ENCODE assay signal across 22 cellular contexts in the genomic region with DNA sequence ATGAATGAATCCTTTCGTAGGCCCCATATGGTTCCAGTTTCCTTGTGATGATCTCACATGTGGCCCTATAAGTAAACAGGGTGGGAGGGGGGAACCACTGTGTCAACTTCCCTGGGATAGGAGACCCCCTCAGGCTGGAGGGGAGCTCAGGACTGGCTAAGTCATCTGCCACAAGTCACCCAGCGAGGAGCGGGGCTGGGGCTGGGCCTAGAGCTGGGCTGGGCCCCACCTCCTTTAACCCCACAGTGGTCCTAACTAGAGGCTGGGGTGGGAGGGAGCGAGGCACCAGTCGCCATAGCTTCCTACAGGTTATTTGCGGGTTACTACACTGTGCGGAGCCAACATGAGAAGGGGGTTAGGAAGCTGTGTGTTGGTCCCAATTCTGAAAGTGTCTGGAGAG. TPM values are rescaled to one million over a fixed set of nuclear protein-coding genes. Genes with fewer than 3 reads are reported as not detected.
DNase-seq lines count a peak whose midpoint lies in the region; ATAC-seq, FAIRE-seq and TF ChIP-seq lines count a peak whose summit lies in the region.
"Had no signal": no experiment of that assay in that cellular context is flagged by ENCODE, and none has a peak within 500 bp of the region (broad histone marks: within the 10 kb centered on the region; RNA-seq: fewer than 3 reads in every experiment).

No MANE protein-coding gene starts in this region.

- H3K36me3 Mint-ChIP-seq in brain (peaks cover 4% of the 10 kb centered on the region), progenitor cell of endocrine pancreas (ENCODE audit: insufficient read depth) (peaks cover 6% of the 10 kb centered on the region)
- no peaks in the 10 kb centered on the region for H3K36me3 Mint-ChIP-seq in CD8-positive, alpha-beta memory T cell
- H3K36me3 Mint-ChIP-seq: activated naive CD4-positive, alpha-beta T cell treated with anti-CD3 and anti-CD28 coated beads, Interleukin-2, amount 50 U/mL, for 72 hours had no signal

- H3K9ac ChIP-seq in GM23248: no peak overlapping the region; the same call in 1 of the 2 replicates
- no peak overlapping the region for H3K9ac ChIP-seq in kidney (ENCODE audit: low read length in 2 of 2)

- H4K20me1 ChIP-seq in GM23248 (ENCODE audit: insufficient read depth): no peaks in the 10 kb centered on the region

- intact Hi-C loops in kidney (cut with DNase I): no loop called here

- H3K4me1 Mint-ChIP-seq in brain (peaks cover 78% of the 10 kb centered on the region), progenitor cell of endocrine pancreas (ENCODE audit: low read depth) (peaks cover 23% of the 10 kb centered on the region)
- H3K4me1 Mint-ChIP-seq in CD8-positive, alpha-beta memory T cell: no peaks in the 10 kb centered on the region
- H3K4me1 Mint-ChIP-seq: activated CD4-positive, alpha-beta T cell treated with anti-CD3 and anti-CD28 coated beads for 36 hours had no signal

- peaks cover 82% of the 10 kb centered on the region for H3K79me2 ChIP-seq in GM23248 (ENCODE audit: insufficient read depth)

- TF ChIP-seq CTCF in brain (conservative IDR thresholded peaks at IDR 0.05) (no peak), kidney (IDR thresholded peaks at IDR 0.05; ENCODE audit: borderline replicate concordance, extremely low read depth, insufficient read depth) (no peak), progenitor cell of endocrine pancreas (IDR thresholded peaks at IDR 0.05; ENCODE audit: unreplicated experiment) (no peak)

- peaks cover 8% of the 10 kb centered on the region for H3K27me3 Mint-ChIP-seq in brain
- H3K27me3 Mint-ChIP-seq in progenitor cell of endocrine pancreas: no peaks in the 10 kb centered on the region
- H3K27me3 Mint-ChIP-seq in CD8-positive, alpha-beta memory T cell: peaks cover 6 to 43% of the 10 kb centered on the region in 2 donors

- no peaks in the 10 kb centered on the region for H3K9me3 ChIP-seq in GM23248 (ENCODE audit: low read depth)
- no peaks in the 10 kb centered on the region for H3K9me3 ChIP-seq in kidney (ENCODE audit: control insufficient read depth in 1 of 2, low read length in 2 of 2)
- H3K9me3 ChIP-seq in CD8-positive, alpha-beta memory T cell (ENCODE audit: low read length): no peaks in the 10 kb centered on the region
- H3K9me3 ChIP-seq: colonic mucosa, left ventricle myocardium inferior had no signal

- peaks cover 35% of the 10 kb centered on the region for H3F3A ChIP-seq in GM23248 (ENCODE audit: insufficient read depth)

- peak overlapping the region; percentile 12 for H3K4me2 ChIP-seq in GM23248 (ENCODE audit: unreplicated experiment)

- H3K27me3 ChIP-seq in GM23248 (replicated peaks; ENCODE audit: insufficient read depth): no peaks in the 10 kb centered on the region
- H3K27me3 ChIP-seq in CD8-positive, alpha-beta memory T cell (ENCODE audit: insufficient read depth, low read length, poor library complexity, severe bottlenecking): peaks cover 5% of the 10 kb centered on the region

- ATAC-seq in GM21526 (IDR thresholded peaks at IDR 0.05; ENCODE audit: low FRiP score, unreplicated experiment): no peak
- ATAC-seq: activated CD4-positive, alpha-beta T cell treated with anti-CD3 and anti-CD28 coated beads for 36 hours; activated naive CD4-positive, alpha-beta T cell treated with anti-CD3 and anti-CD28 coated beads, Interleukin-2, amount 50 U/mL, for 72 hours had no signal

- H3K9me3 Mint-ChIP-seq in brain (no peaks in the 10 kb centered on the region), progenitor cell of endocrine pancreas (ENCODE audit: low read depth) (no peaks in the 10 kb centered on the region)
- no peaks in the 10 kb centered on the region for H3K9me3 Mint-ChIP-seq in CD8-positive, alpha-beta memory T cell
- H3K9me3 Mint-ChIP-seq: activated naive CD4-positive, alpha-beta T cell treated with anti-CD3 and anti-CD28 coated beads, Interleukin-2, amount 50 U/mL, for 72 hours; activated T-helper 1 cell treated with anti-CD3 and anti-CD28 coated beads, Interleukin-12 subunit alpha, Interleukin-12 subunit beta, Interleukin-2, Interleukin-4 antibody, amounts not matched to agents 30 ng/mL and 10 ng/mL and 1 ng/mL, durations not matched to agents 14 hours and 24 hours and 36 hours had no signal

- in situ Hi-C loops in GM23248 (cut with MboI): no loop called here

- no peak overlapping the region for H2AFZ ChIP-seq in GM23248

- POLR2A ChIA-PET in CD8-positive, alpha-beta memory T cell (lab: Charles Lee): no interaction called here

- no peak overlapping the region for H3K4me3 ChIP-seq in GM23248
- H3K4me3 ChIP-seq in kidney (ENCODE audit: low read length in 2 of 2): no peak overlapping the region
- H3K4me3 ChIP-seq in CD8-positive, alpha-beta memory T cell (ENCODE audit: low read length): no peak overlapping the region
- H3K4me3 ChIP-seq: colonic mucosa, left ventricle myocardium inferior had no signal

- peak overlapping the region in 2 of 5 experiments; percentile 51 to 53 for H3K4me3 Mint-ChIP-seq in brain
- no peak overlapping the region for H3K4me3 Mint-ChIP-seq in progenitor cell of endocrine pancreas (ENCODE audit: low read depth)
- H3K4me3 Mint-ChIP-seq in CD8-positive, alpha-beta memory T cell: no peak overlapping the region
- H3K4me3 Mint-ChIP-seq: activated CD4-positive, alpha-beta T cell treated with anti-CD3 and anti-CD28 coated beads for 36 hours; activated T-helper 1 cell treated with anti-CD3 and anti-CD28 coated beads, Interleukin-12 subunit alpha, Interleukin-12 subunit beta, Interleukin-2, Interleukin-4 antibody, amounts not matched to agents 30 ng/mL and 10 ng/mL and 1 ng/mL, durations not matched to agents 14 hours and 24 hours and 36 hours had no signal

- H3K27ac Mint-ChIP-seq in brain (peak overlapping the region in 4 of 5 experiments; percentile 16 to 99 (median 76)), progenitor cell of endocrine pancreas (peak overlapping the region; percentile 41)
- no peak overlapping the region for H3K27ac Mint-ChIP-seq in CD8-positive, alpha-beta memory T cell
- H3K27ac Mint-ChIP-seq: activated CD4-positive, alpha-beta T cell treated with anti-CD3 and anti-CD28 coated beads for 36 hours; activated naive CD4-positive, alpha-beta T cell treated with anti-CD3 and anti-CD28 coated beads, Interleukin-2, amount 50 U/mL, for 72 hours; activated T-helper 1 cell treated with anti-CD3 and anti-CD28 coated beads, Interleukin-12 subunit alpha, Interleukin-12 subunit beta, Interleukin-2, Interleukin-4 antibody, amounts not matched to agents 30 ng/mL and 10 ng/mL and 1 ng/mL, durations not matched to agents 14 hours and 24 hours and 36 hours had no signal

- no peak overlapping the region for H3K27ac ChIP-seq in GM23248
- no peak overlapping the region for H3K27ac ChIP-seq in kidney (ENCODE audit: low read depth in 2 of 2, low read length in 2 of 2)
- no peak overlapping the region for H3K27ac ChIP-seq in CD8-positive, alpha-beta memory T cell (ENCODE audit: low read depth, low read length)
- H3K27ac ChIP-seq: colonic mucosa had no signal

- no peaks in the 10 kb centered on the region for H3K9me2 ChIP-seq in GM23248 (ENCODE audit: insufficient read depth)

- CTCF ChIA-PET in CD8-positive, alpha-beta memory T cell (lab: Charles Lee): no interaction called here

- FAIRE-seq in kidney (lab: Jason Lieb, UNC): no peak
- FAIRE-seq: endothelial cell of umbilical vein, TTC549 had no signal

- WGBS in GM23248 (ENCODE audit: low coverage in 1 of 2, low lambda C conversion rate in 2 of 2, missing lambda C conversion rate in 2 of 2), 2 experiments: 54 to 62% methylated on average over 7 of the region's 7 CpGs

- peak; percentile 39 for DNase-seq in GM23248
- DNase-seq in kidney: peak; percentile 49
- no peak for DNase-seq in progenitor cell of endocrine pancreas (ENCODE audit: low spot score, unreplicated experiment)
- DNase-seq in cerebellar nuclear complex (lab: John Stamatoyannopoulos, UW): no peak
- DNase-seq in stimulated activated naive CD4-positive, alpha-beta T cell treated with Interleukin-2 at 50 U/mL for 16 hours (lab: John Stamatoyannopoulos, UW): no peak
- no peak for DNase-seq in CD8-positive, alpha-beta memory T cell
- DNase-seq: activated CD4-positive, alpha-beta T cell treated with anti-CD3 and anti-CD28 coated beads for 36 hours; colonic mucosa; COR-L47; EL; NCI-H2107; NCI-H526 treated with DMSO at 0.1 percent for 48 hours; posterior cingulate gyrus; Right ventricle myocardium superior; stimulated activated CD4-positive, alpha-beta T cell treated with anti-CD3 and anti-CD28 coated beads, Interleukin-2, amount 100 ng/mL, for 48 hours had no signal

- H3K36me3 ChIP-seq in GM23248 (ENCODE audit: low read depth) (no peaks in the 10 kb centered on the region), kidney (ENCODE audit: control insufficient read depth in 1 of 2, insufficient read depth in 2 of 2, low read length in 2 of 2) (no peaks in the 10 kb centered on the region)
- H3K36me3 ChIP-seq in CD8-positive, alpha-beta memory T cell (ENCODE audit: insufficient read depth, low read length): no peaks in the 10 kb centered on the region
- H3K36me3 ChIP-seq: colonic mucosa, left ventricle myocardium inferior had no signal

- H3K4me1 ChIP-seq in GM23248 (ENCODE audit: insufficient read depth): peaks cover 45% of the 10 kb centered on the region
- peaks cover 0 to 2% of the 10 kb centered on the region in 2 donors for H3K4me1 ChIP-seq in kidney (ENCODE audit: control insufficient read depth in 1 of 2, insufficient read depth in 1 of 2, low read depth in 1 of 2, low read length in 2 of 2)
- no peaks in the 10 kb centered on the region for H3K4me1 ChIP-seq in CD8-positive, alpha-beta memory T cell (ENCODE audit: insufficient read depth, low read length)
- H3K4me1 ChIP-seq: colonic mucosa had no signal

RNA-seq across cellular contexts. Expression of a gene that starts 4.3 kb away (rescaled TPM):
- 107 and 137 TPM in 2 replicates for total RNA-seq in GM23248 (2014; rRNA removed; shearing (Covaris generic))
- polyA plus RNA-seq in GM23248 (2016; fragmentation: Nextera tagmentation; extraction: Ambion mirVana) (304 and 335 TPM in 2 replicates), brain (ENCODE audit: insufficient read depth, low read depth, low replicate concordance) (135 TPM), kidney (ENCODE audit: insufficient read depth, low read depth, low replicate concordance) (23.3 TPM)
- total RNA-seq in kidney (105 TPM), progenitor cell of endocrine pancreas (257 and 258 TPM in 2 replicates)
- total RNA-seq in CD8-positive, alpha-beta memory T cell: not detected
- polyA plus RNA-seq in CD8-positive, alpha-beta memory T cell: not detected
- total RNA-seq: activated CD4-positive, alpha-beta T cell treated with anti-CD3 and anti-CD28 coated beads for 36 hours; activated T-helper 1 cell treated with anti-CD3 and anti-CD28 coated beads, Interleukin-12 subunit alpha, Interleukin-12 subunit beta, Interleukin-2, Interleukin-4 antibody, amounts not matched to agents 30 ng/mL and 10 ng/mL and 1 ng/mL, durations not matched to agents 14 hours and 24 hours and 36 hours had no signal

Comparison
In these comparisons a context has a peak if more than half of its experiments do, and no peak if none do; other contexts are left out.
1. DNase-seq: peak in GM23248 (single experiment) and kidney (single experiment); none in progenitor cell of endocrine pancreas (single experiment), cerebellar nuclear complex (0 of 2), stimulated activated naive CD4-positive, alpha-beta T cell treated with Interleukin-2 at 50 U/mL for 16 hours (single experiment) and CD8-positive, alpha-beta memory T cell (0 of 5).
2. H3K27ac Mint-ChIP-seq: peak in brain (4 of 5) and progenitor cell of endocrine pancreas (single experiment); none in CD8-positive, alpha-beta memory T cell (0 of 8).
3. RNA of a gene that starts 4.3 kb away (total RNA-seq): 257 to 258 TPM in progenitor cell of endocrine pancreas, 107 to 137 TPM in GM23248 and 105 TPM in kidney (single experiment); not detected in CD8-positive, alpha-beta memory T cell; every median in the first group is over 100 times any median in the second.